16 cellular contexts compared by ENCODE assay signal in the genomic region with DNA sequence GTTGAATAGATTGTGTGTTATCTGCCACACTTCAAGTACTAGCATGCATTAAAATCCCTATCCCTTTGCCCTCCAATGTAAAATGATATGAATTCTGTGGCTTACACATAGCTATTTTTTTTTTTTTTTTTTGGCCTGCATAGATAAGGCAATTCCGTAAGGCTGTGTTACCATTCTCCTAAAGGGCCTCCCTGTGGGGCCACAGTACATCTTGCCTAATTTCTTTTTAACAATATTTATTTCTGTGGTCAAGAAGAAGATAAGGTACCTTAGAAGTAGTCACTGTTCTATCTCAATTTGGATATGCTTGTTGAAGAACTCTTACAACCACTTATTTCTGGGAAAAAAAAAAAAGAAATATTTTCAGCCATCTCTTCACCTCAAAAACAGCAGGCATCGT. TPM values are rescaled to one million over a fixed set of nuclear protein-coding genes. Genes with fewer than 3 reads are reported as not detected.
DNase-seq lines count a peak whose midpoint lies in the region; ATAC-seq and TF ChIP-seq lines count a peak whose summit lies in the region.
"Had no signal": no experiment of that assay in that cellular context is flagged by ENCODE, and none has a peak within 500 bp of the region (broad histone marks: within the 10 kb centered on the region; RNA-seq: fewer than 3 reads in every experiment).

No MANE protein-coding gene starts in this region.

- H3K27ac ChIP-seq in SK-N-MC, result peak overlapping the region; percentile 28; the same call in 1 of the 2 replicates
- no peak overlapping the region for H3K27ac ChIP-seq in left lung
- H3K27ac ChIP-seq: BLaER1 treated with 17β-estradiol and CSF1 and Interleukin-3, amounts not matched to agents 10 nM and 100 nM had no signal

- H3K9ac ChIP-seq in SK-N-MC (ENCODE audit: insufficient read length), result no peak overlapping the region
- H3K9ac ChIP-seq: BLaER1 treated with 17β-estradiol and CSF1 and Interleukin-3, amounts not matched to agents 10 nM and 100 nM had no signal

- TF ChIP-seq CTCF in choroid plexus epithelial cell (conservative IDR thresholded peaks at IDR 0.05; ENCODE audit: low read depth, low read length) (no peak), left lung (IDR thresholded peaks at IDR 0.05) (no peak), chondrocyte (IDR thresholded peaks at IDR 0.05) (no peak)

- no peak overlapping the region for H3K4me3 ChIP-seq in SK-N-MC
- H3K4me3 ChIP-seq in choroid plexus epithelial cell (ENCODE audit: low read depth, low read length), result no peak overlapping the region
- no peak overlapping the region for H3K4me3 ChIP-seq in left lung
- H3K4me3 ChIP-seq: BLaER1 treated with 17β-estradiol and CSF1 and Interleukin-3, amounts not matched to agents 10 nM and 100 nM; GM12878; GM23338 had no signal

- no peaks in the 10 kb centered on the region for H3K27me3 Mint-ChIP-seq in chondrocyte (ENCODE audit: low read depth)
- H3K27me3 Mint-ChIP-seq: CD4-positive, CD25-positive, alpha-beta regulatory T cell had no signal

- peaks cover 36% of the 10 kb centered on the region for H3K36me3 Mint-ChIP-seq in chondrocyte (ENCODE audit: low read depth)
- H3K36me3 Mint-ChIP-seq: CD4-positive, CD25-positive, alpha-beta regulatory T cell had no signal

- DNase-seq in SK-N-MC (ENCODE audit: low read depth, low spot score) (no peak), choroid plexus epithelial cell (ENCODE audit: low read depth) (peak; percentile 75), left lung (no peak), sciatic nerve (ENCODE audit: low spot score) (no peak), NCI-H345 treated with DMSO at 0.1 percent for 48 hours (lab: John Stamatoyannopoulos, UW; ENCODE audit: unreplicated experiment) (no peak), chondrocyte (ENCODE audit: low spot score) (no peak), T-helper 9 cell (no peak)
- DNase-seq: ACHN; CD4-positive, CD25-positive, alpha-beta regulatory T cell; DMS53; H7 had no signal

- H3K4me3 Mint-ChIP-seq in chondrocyte (ENCODE audit: unreplicated experiment), result no peak overlapping the region
- H3K4me3 Mint-ChIP-seq: CD4-positive, CD25-positive, alpha-beta regulatory T cell; GM23338 had no signal

- H3K9me3 ChIP-seq in SK-N-MC (ENCODE audit: low read depth, low read length) (no peaks in the 10 kb centered on the region; the same call in 1 of the 2 replicates), left lung (no peaks in the 10 kb centered on the region)

- ATAC-seq in left lung (peak; percentile 19), sciatic nerve (peak; percentile 22)
- ATAC-seq: GM12878, GM23338 had no signal

- H3K27ac Mint-ChIP-seq in chondrocyte (ENCODE audit: unreplicated experiment), result no peak overlapping the region
- H3K27ac Mint-ChIP-seq: CD4-positive, CD25-positive, alpha-beta regulatory T cell; GM23338 had no signal

- no peaks in the 10 kb centered on the region for H3K4me1 ChIP-seq in left lung

- no peaks in the 10 kb centered on the region for H3K9me3 Mint-ChIP-seq in chondrocyte (ENCODE audit: low read depth)
- H3K9me3 Mint-ChIP-seq: GM23338 had no signal

- H3K27me3 ChIP-seq in left lung, result no peaks in the 10 kb centered on the region
- H3K27me3 ChIP-seq: BLaER1 treated with 17β-estradiol and CSF1 and Interleukin-3, amounts not matched to agents 10 nM and 100 nM had no signal

- peaks cover 50% of the 10 kb centered on the region for H3K4me1 Mint-ChIP-seq in chondrocyte (ENCODE audit: low read depth)
- H3K4me1 Mint-ChIP-seq: CD4-positive, CD25-positive, alpha-beta regulatory T cell had no signal

- intact Hi-C loops in left lung (cut with DNase I), result no loop called here
- intact Hi-C loops in sciatic nerve (cut with DNase I), result no loop called here

- peaks cover 100% of the 10 kb centered on the region for H3K36me3 ChIP-seq in SK-N-MC (ENCODE audit: insufficient read depth, low read length)
- H3K36me3 ChIP-seq in left lung, result no peaks in the 10 kb centered on the region
- H3K36me3 ChIP-seq: BLaER1 treated with 17β-estradiol and CSF1 and Interleukin-3, amounts not matched to agents 10 nM and 100 nM had no signal

RNA-seq across cellular contexts. Expression of a gene that starts 19.8 kb away (rescaled TPM):
- 10 to 100 TPM; 19.1 to 24.3 TPM for total RNA-seq in left lung
- total RNA-seq in sciatic nerve, result 205 TPM
- total RNA-seq in chondrocyte, result 170 to 241 TPM (median 227 TPM) in 3 replicates
- total RNA-seq: CD4-positive, CD25-positive, alpha-beta regulatory T cell; G401; HT-29 had no signal
